Comparison of ENCODE assay signal across 34 cellular contexts in the genomic region with DNA sequence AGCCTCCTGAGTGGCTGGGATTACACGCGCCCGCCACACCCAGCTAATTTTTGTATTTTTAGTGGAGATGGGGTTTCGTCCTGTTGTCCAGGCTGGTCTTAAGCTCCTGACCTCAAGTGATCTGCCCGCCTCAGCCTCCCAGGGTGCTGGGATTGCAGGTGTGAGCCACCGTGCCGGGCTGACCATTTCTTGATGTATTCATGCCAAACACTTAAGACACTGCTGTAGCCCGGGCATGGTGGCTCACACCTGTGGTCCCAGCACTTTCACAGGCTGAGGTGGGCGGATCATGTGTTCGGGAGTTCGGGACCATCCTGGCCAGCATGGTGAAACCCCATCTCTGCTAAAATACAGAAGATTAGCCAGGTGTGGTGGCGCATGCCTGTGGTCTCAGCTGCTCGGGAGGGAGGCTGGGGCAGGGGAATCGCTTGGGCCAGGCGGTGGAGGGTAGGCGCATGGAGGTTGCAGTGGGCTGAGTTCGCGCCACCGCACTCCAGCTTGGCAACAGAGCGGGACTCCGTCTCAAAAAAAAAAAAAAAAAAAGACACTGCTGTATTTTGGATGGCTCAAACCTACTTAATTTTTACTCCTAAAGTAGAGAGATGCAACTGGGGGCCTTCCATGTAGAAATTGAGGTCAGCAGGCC.
"Had no signal": no experiment of that assay in that cellular context is flagged by ENCODE, and none has a peak within 500 bp of the region (broad histone marks: within the 10 kb centered on the region; RNA-seq: fewer than 3 reads in every experiment).

No MANE protein-coding gene starts in this region.

- DNase-seq: Karpas-422, Kasumi-1, MG63, MM.1S, MV-4-11, NCI-H1048, NCI-H1092, NCI-H1092 treated with DMSO at 0.1 percent for 48 hours, NCI-H1105, NCI-H1105 treated with DMSO at 0.1 percent for 48 hours, NCI-H1417, NCI-H1417 treated with DMSO at 0.1 percent for 48 hours, NCI-H1436, NCI-H1436 treated with DMSO at 0.1 percent for 48 hours, NCI-H146, NCI-H1694, NCI-H1694 treated with DMSO at 0.1 percent for 48 hours, NCI-H187, NCI-H187 treated with DMSO at 0.1 percent for 48 hours, NCI-H1930, NCI-H2029, NCI-H2029 treated with DMSO at 0.1 percent for 48 hours, NCI-H2081, NCI-H2081 treated with DMSO at 0.1 percent for 48 hours, NCI-H2107, NCI-H2171, NCI-H2171 treated with DMSO at 0.1 percent for 48 hours, NCI-H2227 treated with DMSO at 0.1 percent for 48 hours, NCI-H226, NCI-H345, NCI-H446, NCI-H446 treated with DMSO at 0.1 percent for 48 hours, NCI-H510A had no signal

- H3K27me3 ChIP-seq: MG63 had no signal

- H3K36me3 ChIP-seq: MG63 had no signal

- H3K4me3 ChIP-seq: MG63 had no signal

- H3K9me3 ChIP-seq: MG63 had no signal

- H3K27ac ChIP-seq: KMS-11 had no signal

- H3K9ac ChIP-seq: KMS-11 had no signal
